Comparison of ENCODE assay signal across 37 cellular contexts in genomic region chrX:72086995-72087394, GRCh38. TPM values are rescaled to one million over a fixed set of nuclear protein-coding genes. Genes with fewer than 3 reads are reported as not detected.
DNase-seq lines count a peak whose midpoint lies in the region; ATAC-seq, FAIRE-seq and TF ChIP-seq lines count a peak whose summit lies in the region.
"Had no signal": no experiment of that assay in that cellular context is flagged by ENCODE, and none has a peak within 500 bp of the region (broad histone marks: within the 10 kb centered on the region; RNA-seq: fewer than 3 reads in every experiment).

No MANE protein-coding gene starts in this region.

- no peak overlapping the region for H3K27ac ChIP-seq in HEK293 (ENCODE audit: extremely low read depth, low read depth, low read length)
- H3K27ac ChIP-seq: 22Rv1; A549; BLaER1; BLaER1 treated with 17β-estradiol and CSF1 and Interleukin-3, amounts not matched to agents 10 nM and 100 nM; C4-2B had no signal

- H3K9me3 Mint-ChIP-seq in endothelial cell (ENCODE audit: unreplicated experiment) (no peaks in the 10 kb centered on the region), neural crest cell (peaks cover 11% of the 10 kb centered on the region)
- H3K9me3 Mint-ChIP-seq: CD4-positive, alpha-beta T cell; CD8-positive, alpha-beta memory T cell; CD8-positive, alpha-beta T cell had no signal

- H3K9me3 ChIP-seq in HEK293 (ENCODE audit: control insufficient read depth, insufficient read depth, low read depth, low read length): no peaks in the 10 kb centered on the region; the same call in 1 of the 2 replicates
- H3K9me3 ChIP-seq: A549; BE2C; BLaER1; BLaER1 treated with 17β-estradiol and CSF1 and Interleukin-3, amounts not matched to agents 10 nM and 100 nM; Caco-2 had no signal

- peak overlapping the region; percentile 74 for H3K27ac Mint-ChIP-seq in endothelial cell (ENCODE audit: unreplicated experiment)
- peak overlapping the region; percentile 71 for H3K27ac Mint-ChIP-seq in neural crest cell (ENCODE audit: unreplicated experiment)
- H3K27ac Mint-ChIP-seq: B cell; CD4-positive, alpha-beta memory T cell; CD4-positive, alpha-beta T cell; CD4-positive, CD25-positive, alpha-beta regulatory T cell; CD8-positive, alpha-beta memory T cell; CD8-positive, alpha-beta T cell had no signal

- H3K27me3 Mint-ChIP-seq in endothelial cell (ENCODE audit: unreplicated experiment): peaks cover 2% of the 10 kb centered on the region
- H3K27me3 Mint-ChIP-seq in neural crest cell (ENCODE audit: low read depth): no peaks in the 10 kb centered on the region

- H3K4me1 Mint-ChIP-seq in endothelial cell (ENCODE audit: unreplicated experiment): peaks cover 24% of the 10 kb centered on the region
- H3K4me1 Mint-ChIP-seq in neural crest cell: peaks cover 14% of the 10 kb centered on the region
- H3K4me1 Mint-ChIP-seq: B cell; CD4-positive, CD25-positive, alpha-beta regulatory T cell had no signal

- TF ChIP-seq CTCF in HEK293 (tag by site-specific recombination; IDR thresholded peaks at IDR 0.05) (no peak), endothelial cell (IDR thresholded peaks at IDR 0.05; ENCODE audit: unreplicated experiment) (no peak), neural crest cell (conservative IDR thresholded peaks at IDR 0.05) (no peak)

- ATAC-seq in HG02642 (IDR thresholded peaks at IDR 0.05; ENCODE audit: poor library complexity, unreplicated experiment): no peak
- ATAC-seq in GM21526 (IDR thresholded peaks at IDR 0.05; ENCODE audit: low FRiP score, unreplicated experiment): no peak
- no peak for ATAC-seq in GM21717 (IDR thresholded peaks at IDR 0.05; ENCODE audit: unreplicated experiment)
- ATAC-seq: A549; CD8-positive, alpha-beta T cell had no signal

- H3K36me3 Mint-ChIP-seq in endothelial cell (ENCODE audit: low read depth, unreplicated experiment) (peaks cover 9% of the 10 kb centered on the region), neural crest cell (ENCODE audit: low read depth) (peaks cover 7% of the 10 kb centered on the region)
- H3K36me3 Mint-ChIP-seq: CD4-positive, alpha-beta memory T cell; CD4-positive, CD25-positive, alpha-beta regulatory T cell; CD8-positive, alpha-beta memory T cell; CD8-positive, alpha-beta T cell had no signal

- no peak overlapping the region for H3K4me3 ChIP-seq in HEK293 (ENCODE audit: low read depth, low read length)
- H3K4me3 ChIP-seq: A549; BLaER1; BLaER1 treated with 17β-estradiol and CSF1 and Interleukin-3, amounts not matched to agents 10 nM and 100 nM had no signal

- H3K4me1 ChIP-seq in HEK293 (ENCODE audit: control insufficient read depth, insufficient read depth, low read length): no peaks in the 10 kb centered on the region
- H3K4me1 ChIP-seq: A549; BLaER1; BLaER1 treated with 17β-estradiol and CSF1 and Interleukin-3, amounts not matched to agents 10 nM and 100 nM had no signal

- no peak for DNase-seq in endothelial cell (ENCODE audit: low spot score)
- no peak for DNase-seq in neural crest cell (ENCODE audit: low read depth, low spot score)
- DNase-seq in NCI-H345 (lab: John Stamatoyannopoulos, UW): no peak
- DNase-seq: 8988T; ACHN; AML-193; BE2C; C1 segment of cervical spinal cord; Caco-2; Calu3; CD4-positive, alpha-beta memory T cell; CD4-positive, alpha-beta T cell; CD4-positive, CD25-positive, alpha-beta regulatory T cell; CD8-positive, alpha-beta memory T cell; CD8-positive, alpha-beta T cell; COR-L47; DMS 273 treated with DMSO at 0.1 percent for 48 hours; DMS153; DMS53; DMS79; DMS79 treated with DMSO at 0.1 percent for 48 hours; DND-41; EL had no signal

- H3K36me3 ChIP-seq in HEK293 (ENCODE audit: control insufficient read depth in 2 of 2, insufficient read depth in 1 of 2, low read length in 2 of 2): no peaks in the 10 kb centered on the region
- H3K36me3 ChIP-seq: BLaER1; BLaER1 treated with 17β-estradiol and CSF1 and Interleukin-3, amounts not matched to agents 10 nM and 100 nM had no signal

- POLR2A ChIA-PET in HEK293 (lab: Yijun Ruan, JAX): no interaction called here

- H3K4me3 Mint-ChIP-seq in endothelial cell (ENCODE audit: unreplicated experiment): no peak overlapping the region
- H3K4me3 Mint-ChIP-seq in neural crest cell: no peak overlapping the region
- H3K4me3 Mint-ChIP-seq: B cell; CD14-positive monocyte; CD4-positive, alpha-beta memory T cell; CD4-positive, alpha-beta T cell; CD4-positive, CD25-positive, alpha-beta regulatory T cell; CD8-positive, alpha-beta T cell had no signal

- CTCF ChIA-PET in HEK293 (lab: Yijun Ruan, JAX): interaction anchor here (0.5 to 0.6 kb wide), 3 partner anchors 14 to 1770 kb away, joined by 3 to 4 read pairs (median 3); no protein-coding TSS in a partner anchor

- peak; percentile 45 for FAIRE-seq in colon (lab: Jason Lieb, UNC)
- FAIRE-seq: A204.1, A549, D721Med had no signal

TF ChIP-seq in HEK293, 187 proteins besides CTCF, POLR2A, EP300 and RAD21:
- TF ChIP-seq HOXA7 (CRISPR knock-in tag; IDR thresholded peaks at IDR 0.05; ENCODE audit: borderline replicate concordance) (no peak), ZNF433 (tag by site-specific recombination; IDR thresholded peaks at IDR 0.05; ENCODE audit: low read depth) (no peak), ZNF10 (tag by site-specific recombination; IDR thresholded peaks at IDR 0.05) (no peak), ZNF146 (tag by site-specific recombination; IDR thresholded peaks at IDR 0.05) (peak; percentile 98), ZBTB17 (tag by site-specific recombination; IDR thresholded peaks at IDR 0.05) (no peak), ZNF175 (tag by site-specific recombination; IDR thresholded peaks at IDR 0.05) (no peak), ZNF324 (tag by site-specific recombination; IDR thresholded peaks at IDR 0.05) (no peak)

RNA-seq across cellular contexts. Expression of gene RTL5, which starts 44.7 kb away (rescaled TPM):
- total RNA-seq in endothelial cell (ENCODE audit: unreplicated experiment) (8.5 TPM), neural crest cell (21.7 and 23.0 TPM in 2 replicates)
